ENCODE assay signal across 16 cellular contexts in genomic region chr17:75731086-75731715, GRCh38.
"Had no signal": no experiment of that assay in that cellular context is flagged by ENCODE, and none has a peak within 500 bp of the region (broad histone marks: within the 10 kb centered on the region; RNA-seq: fewer than 3 reads in every experiment).

No MANE protein-coding gene starts in this region.

- ATAC-seq: activated CD8-positive, alpha-beta T cell treated with anti-CD3 and anti-CD28 coated beads for 36 hours; left cardiac atrium; naive thymus-derived CD8-positive, alpha-beta T cell; right cardiac atrium had no signal

- DNase-seq: activated B cell treated with CpG ODN at 0.5 μM for 24 hours; activated CD4-positive, alpha-beta T cell treated with anti-CD3 and anti-CD28 coated beads, Interleukin-2, amount 50 U/mL, for 1 hour; activated CD8-positive, alpha-beta T cell treated with anti-CD3 and anti-CD28 coated beads for 36 hours; activated T-cell treated with anti-CD3 and anti-CD28 coated beads, Interleukin-2, amount 50 U/mL, for 48 hours; dermis blood vessel endothelial cell; effector CD4-positive, alpha-beta T cell; glutamatergic neuron; islet precursor cell; left cardiac atrium; naive thymus-derived CD8-positive, alpha-beta T cell; occipital lobe; right cardiac atrium; stimulated activated CD4-positive, alpha-beta T cell treated with anti-CD3 and anti-CD28 coated beads, Interleukin-2, amount 100 ng/mL, for 48 hours; stimulated activated naive CD4-positive, alpha-beta T cell treated with Interleukin-2 at 50 U/mL for 16 hours; T-helper 1 cell; trophoblast cell had no signal
